Comparison of ENCODE assay signal across 8 cellular contexts in the genomic region with DNA sequence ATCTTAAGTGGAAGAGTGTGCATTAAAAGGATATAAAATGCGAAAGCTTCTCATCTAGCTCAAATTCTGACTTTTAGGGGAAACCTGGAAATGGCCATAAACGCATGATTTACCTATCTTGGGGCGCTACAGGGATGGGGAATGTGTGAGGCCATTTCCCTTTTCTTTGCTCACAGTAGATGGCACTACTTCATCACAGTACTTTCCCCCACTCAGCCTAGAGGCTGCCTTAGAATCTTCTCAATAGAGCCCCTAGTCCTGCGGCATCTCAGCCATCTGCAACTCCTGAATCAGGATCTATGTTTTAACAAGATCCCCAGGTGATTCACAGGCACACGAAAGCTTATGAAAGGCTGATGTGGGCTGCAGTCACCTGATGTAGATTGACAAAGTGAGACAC.
DNase-seq lines count a peak whose midpoint lies in the region; ATAC-seq lines count a peak whose summit lies in the region.

No MANE protein-coding gene starts in this region.

- H3K27ac ChIP-seq in caudate nucleus (ENCODE audit: low read depth, low read length) = peak overlapping the region; percentile 2

- peak; percentile 61 for DNase-seq in AG08395 (ENCODE audit: low spot score)
- peak; percentile 5 to 17 for DNase-seq in NCI-H446 (lab: John Stamatoyannopoulos, UW)
- peak in 35 of 61 donors; percentile 11 to 75 (median 30) for DNase-seq in caudate nucleus (lab: John Stamatoyannopoulos, UW)
- DNase-seq in medulla oblongata (ENCODE audit: extremely low spot score) = peak; percentile 86
- no peak for DNase-seq in epidermal melanocyte (ENCODE audit: insufficient read length, low spot score)
- DNase-seq in stimulated activated CD8-positive, alpha-beta memory T cell treated with anti-CD3 and anti-CD28 coated beads, Interleukin-4, amount 100 ng/mL, for 48 hours = no peak

- ATAC-seq in GM18867 (IDR thresholded peaks at IDR 0.05; ENCODE audit: unreplicated experiment) (peak; percentile 75), HG03025 (IDR thresholded peaks at IDR 0.05; ENCODE audit: low FRiP score, unreplicated experiment) (no peak)

Comparison
In these comparisons a context has a peak if more than half of its experiments do, and no peak if none do; other contexts are left out.
1. DNase-seq: peak in AG08395 (single experiment), NCI-H446 (2 of 2), caudate nucleus (35 of 61) and medulla oblongata (single experiment); none in epidermal melanocyte (single experiment) and stimulated activated CD8-positive, alpha-beta memory T cell treated with anti-CD3 and anti-CD28 coated beads, Interleukin-4, amount 100 ng/mL, for 48 hours (single experiment).